ENCODE assay signal across 8 cellular contexts in the genomic region with DNA sequence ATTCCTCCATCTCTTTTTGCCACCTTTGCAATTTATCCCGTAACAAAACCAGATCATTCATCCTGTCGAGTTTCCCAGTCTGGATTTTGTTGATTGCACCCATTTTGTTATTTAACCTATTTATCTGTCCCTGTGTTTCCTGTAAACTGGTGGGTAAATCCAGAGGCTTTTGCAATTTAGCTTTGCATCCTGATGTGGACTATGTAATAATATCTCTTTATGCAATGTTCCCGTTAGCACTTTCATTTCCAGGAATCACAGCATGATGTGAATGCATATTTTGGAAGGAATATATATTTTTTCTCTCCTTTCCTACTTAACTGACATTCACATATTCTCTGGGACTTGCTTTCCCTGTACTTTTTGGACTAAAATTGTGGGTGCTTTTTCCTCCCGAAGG.
"Had no signal": no experiment of that assay in that cellular context is flagged by ENCODE, and none has a peak within 500 bp of the region (broad histone marks: within the 10 kb centered on the region; RNA-seq: fewer than 3 reads in every experiment).

No MANE protein-coding gene starts in this region.

- H3K27ac ChIP-seq: KMS-11 had no signal

- DNase-seq: GOT3, H7, HFFc6, KBM-7 had no signal

- ATAC-seq: HCT116 had no signal

- H3K4me1 Mint-ChIP-seq: IgD-negative memory B cell had no signal

- H3K4me3 Mint-ChIP-seq: HFFc6, IgD-negative memory B cell had no signal

- H3K4me2 ChIP-seq: KMS-11 had no signal

- H3K4me3 ChIP-seq: HAP-1 had no signal

- H3K36me3 ChIP-seq: HAP-1 had no signal

- H3K27ac Mint-ChIP-seq: HFFc6, IgD-negative memory B cell had no signal

- H3K4me1 ChIP-seq: HAP-1 had no signal
